In genomic region chr1:146472192-146472861, GRCh38 we compare ENCODE assay signal across 8 cellular contexts.
DNase-seq lines count a peak whose midpoint lies in the region; ATAC-seq and TF ChIP-seq lines count a peak whose summit lies in the region.
"Not testable (repeated sequence)": the region's sequence is repeated elsewhere in the genome, so short reads cannot be mapped to it uniquely, and the experiment has no call there.

No MANE protein-coding gene starts in this region.

- DNase-seq in CD8-positive, alpha-beta memory T cell: peak; percentile 55 to 83 (median 69)
- DNase-seq in NCI-H1105 (lab: John Stamatoyannopoulos, UW): peak; percentile 76
- DNase-seq in SW 1271 (lab: John Stamatoyannopoulos, UW): peak; percentile 7 to 23
- DNase-seq in activated gamma-delta T cell (lab: John Stamatoyannopoulos, UW): peak; percentile 52
- DNase-seq in fibroblast of peridontal ligament (ENCODE audit: extremely low read depth): peak; percentile 24
- DNase-seq in naive thymus-derived CD4-positive, alpha-beta T cell: peak; percentile 63 to 84 (median 79)
- peak; percentile 67 to 72 for DNase-seq in stimulated activated CD8-positive, alpha-beta memory T cell treated with anti-CD3 and anti-CD28 coated beads, Interleukin-15, amount 100 ng/mL, for 48 hours (ENCODE audit: low read depth in 2 of 2)

- POLR2A ChIA-PET in CD8-positive, alpha-beta memory T cell (lab: Charles Lee); HEK293 (lab: Yijun Ruan, JAX); naive thymus-derived CD4-positive, alpha-beta T cell (lab: Charles Lee): not testable (repeated sequence)

- peak overlapping the region; percentile 74 to 91 (median 88) for H3K4me3 Mint-ChIP-seq in CD8-positive, alpha-beta memory T cell
- peak overlapping the region; percentile 82 to 94 (median 89) for H3K4me3 Mint-ChIP-seq in naive thymus-derived CD4-positive, alpha-beta T cell

- not testable (repeated sequence) for H3K27ac ChIP-seq in CD8-positive, alpha-beta memory T cell (ENCODE audit: low read depth, low read length); HEK293 (ENCODE audit: extremely low read depth, low read depth, low read length)
- peak overlapping the region; percentile 54 for H3K27ac ChIP-seq in naive thymus-derived CD4-positive, alpha-beta T cell (ENCODE audit: low read depth, low read length)

- intact Hi-C loops in naive thymus-derived CD4-positive, alpha-beta T cell (cut with micrococcal nuclease): not testable (repeated sequence)

- H3K4me1 ChIP-seq in CD8-positive, alpha-beta memory T cell (ENCODE audit: insufficient read depth, low read length); HEK293 (ENCODE audit: control insufficient read depth, insufficient read depth, low read length); naive thymus-derived CD4-positive, alpha-beta T cell (ENCODE audit: control insufficient read depth in 2 of 2, insufficient read depth in 2 of 2, low read length in 2 of 2): not testable (repeated sequence)

- peak; percentile 99 for ATAC-seq in naive thymus-derived CD4-positive, alpha-beta T cell

- H3K27me3 ChIP-seq in CD8-positive, alpha-beta memory T cell (ENCODE audit: insufficient read depth, low read length, poor library complexity, severe bottlenecking); naive thymus-derived CD4-positive, alpha-beta T cell (ENCODE audit: control insufficient read depth in 2 of 2, insufficient read depth in 2 of 2, low read length in 2 of 2): not testable (repeated sequence)

- not testable (repeated sequence) for H3K27me3 Mint-ChIP-seq in CD8-positive, alpha-beta memory T cell; naive thymus-derived CD4-positive, alpha-beta T cell

- not testable (repeated sequence) for H3K9me3 ChIP-seq in CD8-positive, alpha-beta memory T cell (ENCODE audit: low read length); HEK293 (ENCODE audit: control insufficient read depth, insufficient read depth, low read depth, low read length); naive thymus-derived CD4-positive, alpha-beta T cell (ENCODE audit: control insufficient read depth in 2 of 3, low read length in 3 of 3)

- not testable (repeated sequence) for H3K4me1 Mint-ChIP-seq in CD8-positive, alpha-beta memory T cell
- peaks cover 0 to 11% (median 6%) of the 10 kb centered on the region in 7 donors for H3K4me1 Mint-ChIP-seq in naive thymus-derived CD4-positive, alpha-beta T cell

- not testable (repeated sequence) for H3K36me3 Mint-ChIP-seq in CD8-positive, alpha-beta memory T cell; naive thymus-derived CD4-positive, alpha-beta T cell

- H3K36me3 ChIP-seq in CD8-positive, alpha-beta memory T cell (ENCODE audit: insufficient read depth, low read length); HEK293 (ENCODE audit: control insufficient read depth in 2 of 2, insufficient read depth in 1 of 2, low read length in 2 of 2); naive thymus-derived CD4-positive, alpha-beta T cell (ENCODE audit: control insufficient read depth in 2 of 3, insufficient read depth in 3 of 3, low read length in 3 of 3): not testable (repeated sequence)

- H3K9me3 Mint-ChIP-seq in CD8-positive, alpha-beta memory T cell; naive thymus-derived CD4-positive, alpha-beta T cell: not testable (repeated sequence)

- peak overlapping the region; percentile 49 for H3K4me3 ChIP-seq in CD8-positive, alpha-beta memory T cell (ENCODE audit: low read length)
- H3K4me3 ChIP-seq in HEK293 (ENCODE audit: low read depth, low read length): peak overlapping the region; percentile 39
- peak overlapping the region; percentile 41 for H3K4me3 ChIP-seq in naive thymus-derived CD4-positive, alpha-beta T cell (ENCODE audit: low read length)

- not testable (repeated sequence) for TF ChIP-seq CTCF in HEK293 (tag by site-specific recombination; IDR thresholded peaks at IDR 0.05)

- CTCF ChIA-PET in CD8-positive, alpha-beta memory T cell (lab: Charles Lee); HEK293 (lab: Yijun Ruan, JAX); naive thymus-derived CD4-positive, alpha-beta T cell (lab: Charles Lee): not testable (repeated sequence)

- H3K27ac Mint-ChIP-seq in CD8-positive, alpha-beta memory T cell: peak overlapping the region; percentile 4 to 90 (median 76)
- peak overlapping the region; percentile 75 to 93 (median 88) for H3K27ac Mint-ChIP-seq in naive thymus-derived CD4-positive, alpha-beta T cell

TF ChIP-seq in HEK293, 187 proteins besides CTCF, POLR2A, EP300 and RAD21 (continues in another document):
- TF ChIP-seq YY1 (tag by site-specific recombination; IDR thresholded peaks at IDR 0.05) (0 out of 2 replicates have a peak, but pooled peaks have one; percentile 26), ZNF335 (tag by site-specific recombination; conservative IDR thresholded peaks at IDR 0.05) (peak; percentile 84), KLF9 (tag by site-specific recombination; IDR thresholded peaks at IDR 0.05; ENCODE audit: low read depth) (peak; percentile 55; the same call in 1 of the 2 replicates), ZNF580 (tag by site-specific recombination; IDR thresholded peaks at IDR 0.05) (peak; percentile 64; the same call in 1 of the 2 replicates), PRDM1 (tag by site-specific recombination; IDR thresholded peaks at IDR 0.05) (peak; percentile 52; the same call in 1 of the 2 replicates), ZBTB8A (tag by site-specific recombination; IDR thresholded peaks at IDR 0.05) (0 out of 2 replicates have a peak, but pooled peaks have one; percentile 27), ZBTB17 (tag by site-specific recombination; IDR thresholded peaks at IDR 0.05) (peak; percentile 74), ZNF324 (tag by site-specific recombination; IDR thresholded peaks at IDR 0.05) (peak; percentile 8; the same call in 1 of the 2 replicates), ZNF366 (tag by site-specific recombination; conservative IDR thresholded peaks at IDR 0.05) (peak; percentile 65), ZNF610 (tag by site-specific recombination; IDR thresholded peaks at IDR 0.05; ENCODE audit: borderline replicate concordance) (peak; percentile 46; the same call in 1 of the 2 replicates), ZXDB (tag by site-specific recombination; IDR thresholded peaks at IDR 0.05) (peak; percentile 50; the same call in 1 of the 2 replicates), ZNF692 (tag by site-specific recombination; IDR thresholded peaks at IDR 0.05) (0 out of 2 replicates have a peak, but pooled peaks have one; percentile 41), SP7 (tag by site-specific recombination; IDR thresholded peaks at IDR 0.05) (peak; percentile 27; the same call in 1 of the 2 replicates), ZNF549 (tag by site-specific recombination; IDR thresholded peaks at IDR 0.05) (peak; percentile 87), KLF10 (tag by site-specific recombination; IDR thresholded peaks at IDR 0.05) (peak; percentile 74), ZBTB20 (tag by site-specific recombination; IDR thresholded peaks at IDR 0.05) (0 out of 2 replicates have a peak, but pooled peaks have one; percentile 42), ZBTB26 (tag by site-specific recombination; optimal IDR thresholded peaks at IDR 0.05) (peak; percentile 82), ZEB2 (tag by site-specific recombination; IDR thresholded peaks at IDR 0.05) (0 out of 2 replicates have a peak, but pooled peaks have one; percentile 25)

Comparison
In these comparisons a context has a peak if more than half of its experiments do, and no peak if none do; other contexts are left out.
1. DNase-seq: peak in every context shown above with its lines; median percentile 79 in naive thymus-derived CD4-positive, alpha-beta T cell; 76 in NCI-H1105; 70 in stimulated activated CD8-positive, alpha-beta memory T cell treated with anti-CD3 and anti-CD28 coated beads, Interleukin-15, amount 100 ng/mL, for 48 hours; 69 in CD8-positive, alpha-beta memory T cell; 52 in activated gamma-delta T cell; 24 in fibroblast of peridontal ligament; 15 in SW 1271.